9 cellular contexts compared by ENCODE assay signal in the genomic region with DNA sequence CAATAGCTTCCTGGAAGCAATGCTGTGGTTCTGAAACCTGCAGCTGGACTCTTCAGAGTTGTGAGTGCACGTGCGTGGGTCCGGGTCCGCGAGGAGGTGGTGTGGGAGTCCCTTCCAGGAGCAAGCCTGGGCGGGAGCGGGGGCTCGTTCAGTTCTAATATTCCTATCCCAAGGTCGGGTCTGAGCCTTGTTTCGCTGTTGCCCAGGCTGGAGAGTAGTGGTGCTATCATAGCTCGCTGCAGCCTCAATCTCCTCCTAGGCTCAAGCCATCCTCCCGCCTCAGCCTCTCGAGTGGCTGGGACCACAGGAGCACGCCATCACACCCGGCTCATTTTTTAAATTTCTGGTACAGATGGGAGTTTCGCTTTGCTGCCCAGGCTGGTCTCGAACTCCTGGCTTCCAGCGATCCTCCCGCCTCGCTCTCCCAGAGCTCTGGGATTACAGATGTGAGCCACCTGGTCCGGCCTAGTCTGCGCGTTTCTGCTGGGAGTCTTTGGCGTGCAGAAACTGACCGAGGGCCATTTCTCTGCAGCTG. TPM values are rescaled to one million over a fixed set of nuclear protein-coding genes. Genes with fewer than 3 reads are reported as not detected.
DNase-seq lines count a peak whose midpoint lies in the region; ATAC-seq, FAIRE-seq and TF ChIP-seq lines count a peak whose summit lies in the region.
"Had no signal": no experiment of that assay in that cellular context is flagged by ENCODE, and none has a peak within 500 bp of the region (broad histone marks: within the 10 kb centered on the region; RNA-seq: fewer than 3 reads in every experiment).

No MANE protein-coding gene starts in this region.

- H3K27me3 Mint-ChIP-seq in activated CD4-positive, alpha-beta memory T cell treated with anti-CD3 and anti-CD28 coated beads for 36 hours: peaks cover 15% of the 10 kb centered on the region

- no peak for FAIRE-seq in small intestine (lab: Jason Lieb, UNC)
- FAIRE-seq: A204.1 had no signal

- peaks cover 40% of the 10 kb centered on the region for H3K9me3 Mint-ChIP-seq in activated CD4-positive, alpha-beta memory T cell treated with anti-CD3 and anti-CD28 coated beads for 36 hours

- peak overlapping the region; percentile 91 for H3K4me3 Mint-ChIP-seq in activated CD4-positive, alpha-beta memory T cell treated with anti-CD3 and anti-CD28 coated beads for 36 hours

- H3K27me3 ChIP-seq in left ventricle myocardium inferior (ENCODE audit: low read depth): no peaks in the 10 kb centered on the region
- peaks cover 0 to 4% of the 10 kb centered on the region in 2 donors for H3K27me3 ChIP-seq in small intestine (ENCODE audit: control insufficient read depth in 2 of 2, insufficient read depth in 2 of 2, low read length in 2 of 2)

- 17 to 42% (median 40%) methylated on average over 25 of the region's 25 CpGs for WGBS in small intestine, 3 donors

- POLR2A ChIA-PET in activated CD4-positive, alpha-beta memory T cell treated with anti-CD3 and anti-CD28 coated beads for 36 hours (lab: Charles Lee): interaction anchor here (1.5 kb wide), 1 partner anchor 39 kb away, joined by 5 read pairs; a partner anchor contains a TSS

- peak; percentile 72 for DNase-seq in DMS 273 (lab: John Stamatoyannopoulos, UW; ENCODE audit: unreplicated experiment)
- DNase-seq in DMS 273 treated with DMSO at 0.1 percent for 48 hours (lab: John Stamatoyannopoulos, UW): no peak
- peak; percentile 22 for DNase-seq in activated CD4-positive, alpha-beta memory T cell treated with anti-CD3 and anti-CD28 coated beads for 36 hours
- DNase-seq in left ventricle myocardium inferior: no peak
- peak; percentile 1 for DNase-seq in small intestine
- DNase-seq in NCI-H226: no peak

- peaks cover 59% of the 10 kb centered on the region for H3K36me3 Mint-ChIP-seq in activated CD4-positive, alpha-beta memory T cell treated with anti-CD3 and anti-CD28 coated beads for 36 hours

- H3K36me3 ChIP-seq in left ventricle myocardium inferior (peaks cover 16% of the 10 kb centered on the region), small intestine (ENCODE audit: control insufficient read depth in 2 of 2, insufficient read depth in 2 of 2, low read length in 2 of 2) (no peaks in the 10 kb centered on the region)

- peak overlapping the region; percentile 83 for H3K4me3 ChIP-seq in left ventricle myocardium inferior
- peak overlapping the region; percentile 64 to 76 for H3K4me3 ChIP-seq in small intestine (ENCODE audit: low read depth in 1 of 2, low read length in 2 of 2)

- H3K4me1 ChIP-seq in left ventricle myocardium inferior (peaks cover 53% of the 10 kb centered on the region), small intestine (ENCODE audit: control insufficient read depth in 2 of 2, insufficient read depth in 1 of 2, low read depth in 1 of 2, low read length in 1 of 2) (no peaks in the 10 kb centered on the region)

- peak overlapping the region; percentile 89 for H3K27ac Mint-ChIP-seq in activated CD4-positive, alpha-beta memory T cell treated with anti-CD3 and anti-CD28 coated beads for 36 hours

- H3K4me1 Mint-ChIP-seq in activated CD4-positive, alpha-beta memory T cell treated with anti-CD3 and anti-CD28 coated beads for 36 hours (ENCODE audit: low read depth): peaks cover 26% of the 10 kb centered on the region

- ATAC-seq in HG03039 (IDR thresholded peaks at IDR 0.05; ENCODE audit: unreplicated experiment) (no peak), HG02571 (IDR thresholded peaks at IDR 0.05; ENCODE audit: unreplicated experiment) (no peak)

- H3K9me3 ChIP-seq in left ventricle myocardium inferior (replicated peaks) (peaks cover 11% of the 10 kb centered on the region), small intestine (ENCODE audit: control insufficient read depth, low read depth) (no peaks in the 10 kb centered on the region)

- H3K27ac ChIP-seq in left ventricle myocardium inferior (replicated peaks) (peak overlapping the region; percentile 96), small intestine (ENCODE audit: low read depth in 1 of 2, low read length in 1 of 2) (peak overlapping the region in 1 of 2 donors; percentile 90)

- CTCF ChIA-PET in activated CD4-positive, alpha-beta memory T cell treated with anti-CD3 and anti-CD28 coated beads for 36 hours (lab: Charles Lee): no interaction called here

- no peak for TF ChIP-seq CTCF in left ventricle myocardium inferior (IDR thresholded peaks at IDR 0.05; ENCODE audit: borderline replicate concordance)

- intact Hi-C loops in activated CD4-positive, alpha-beta memory T cell treated with anti-CD3 and anti-CD28 coated beads for 36 hours (cut with micrococcal nuclease): loop anchor here (1.0 to 5.0 kb wide), 4 partner anchors 41 to 269 kb away; a partner anchor contains a TSS
- intact Hi-C loops in left ventricle myocardium inferior (cut with micrococcal nuclease): no loop called here

RNA-seq across cellular contexts. Expression of a gene that starts 0.6 kb away (rescaled TPM):
- 1 to 10 TPM; 3.7 to 3.9 TPM for total RNA-seq in activated CD4-positive, alpha-beta memory T cell treated with anti-CD3 and anti-CD28 coated beads for 36 hours
- total RNA-seq in left ventricle myocardium inferior: 5.0 TPM
- polyA plus RNA-seq in small intestine: 1 to 10 TPM in 1 of 3 donors, under 1 TPM in 2; 0.22 to 1.4 (median 0.27) TPM

RNA-seq across cellular contexts. Expression of a gene that starts 38.8 kb away (rescaled TPM):
- total RNA-seq in activated CD4-positive, alpha-beta memory T cell treated with anti-CD3 and anti-CD28 coated beads for 36 hours: 1 to 10 TPM; 1.6 to 2.3 TPM
- 2.8 TPM for total RNA-seq in left ventricle myocardium inferior
- polyA plus RNA-seq in small intestine: 1 to 10 TPM; 1.1 to 1.6 (median 1.6) TPM

Comparison
In these comparisons a context has a peak if more than half of its experiments do, and no peak if none do; other contexts are left out.
1. DNase-seq: peak in DMS 273 (single experiment), activated CD4-positive, alpha-beta memory T cell treated with anti-CD3 and anti-CD28 coated beads for 36 hours (single experiment) and small intestine (single experiment); none in DMS 273 treated with DMSO at 0.1 percent for 48 hours (single experiment), left ventricle myocardium inferior (single experiment) and NCI-H226 (single experiment).